8 cellular contexts compared by ENCODE assay signal in genomic region chr3:4492240-4493007, GRCh38. TPM values are rescaled to one million over a fixed set of nuclear protein-coding genes. Genes with fewer than 3 reads are reported as not detected.
DNase-seq lines count a peak whose midpoint lies in the region; ATAC-seq, FAIRE-seq and TF ChIP-seq lines count a peak whose summit lies in the region.

No MANE protein-coding gene starts in this region.

- no peak for TF ChIP-seq EP300 in A549 (IDR thresholded peaks at IDR 0.05)

- intact Hi-C loops in left colon (cut with DNase I, micrococcal nuclease): no loop called here

- peak; percentile 32 to 46 for DNase-seq in A549 (ENCODE audit: low read depth in 1 of 2, low spot score in 1 of 2)
- peak; percentile 82 for DNase-seq in NB4 (ENCODE audit: low read depth)
- DNase-seq in choroid plexus epithelial cell (ENCODE audit: low read depth): peak; percentile 74
- peak; percentile 57 to 70 for DNase-seq in left colon
- peak; percentile 58 for DNase-seq in stimulated activated CD4-positive, alpha-beta T cell treated with anti-CD3 and anti-CD28 coated beads, Interleukin-15, amount 100 ng/mL, for 24 hours
- no peak for DNase-seq in HPDE6-E6E7 (ENCODE audit: extremely low spot score)

- TF ChIP-seq CTCF in A549 (IDR thresholded peaks at IDR 0.05) (no peak), NB4 (IDR thresholded peaks at IDR 0.05; ENCODE audit: low read depth, low read length) (peak; percentile 18), choroid plexus epithelial cell (conservative IDR thresholded peaks at IDR 0.05; ENCODE audit: low read depth, low read length) (peak; percentile 9)

- peak overlapping the region; percentile 96 for H3K4me2 ChIP-seq in A549

- WGBS in A549 (ENCODE audit: missing lambda C conversion rate): 4% methylated on average over 40 of the region's 41 CpGs

- peaks cover 9% of the 10 kb centered on the region; the same call in 1 of the 3 replicates for H3K4me1 ChIP-seq in A549

- no peak for TF ChIP-seq RAD21 in A549 (conservative IDR thresholded peaks at IDR 0.05 in 1 of 2, IDR thresholded peaks at IDR 0.05 in 1 of 2)

- peak overlapping the region; percentile 73 to 90 for H3K27ac ChIP-seq in A549

- POLR2A ChIA-PET in A549 (lab: Yijun Ruan, JAX): interaction anchor here (0.6 to 3.2 kb wide), 26 partner anchors 9 to 533 kb away, joined by 3 to 52 read pairs (median 4); partner anchors contain the start of genes BHLHE40 and SUMF1

- ATAC-seq in A549 (peak; percentile 62 to 65), GM18867 (IDR thresholded peaks at IDR 0.05; ENCODE audit: unreplicated experiment) (peak; percentile 15), left colon (peak; percentile 58)
- ATAC-seq in activated CD4-positive, CD25-positive, alpha-beta regulatory T cell treated with anti-CD3 and anti-CD28 coated beads, Interleukin-2, amount 50 U/mL, for 24 hours: peak; percentile 11 to 22

- H3K4me3 ChIP-seq in A549 (peak overlapping the region; percentile 71), NB4 (ENCODE audit: low read depth, low read length) (peak overlapping the region; percentile 73), choroid plexus epithelial cell (ENCODE audit: low read depth, low read length) (peak overlapping the region; percentile 74)

- FAIRE-seq in A549 (lab: Jason Lieb, UNC): no peak

- CTCF ChIA-PET in A549 (lab: Yijun Ruan, JAX): interaction anchor here (0.8 to 2.6 kb wide), 6 partner anchors 10 to 141 kb away, joined by 3 to 14 read pairs (median 3); no protein-coding TSS in a partner anchor

- H3K9me3 ChIP-seq in A549: no peaks in the 10 kb centered on the region

- TF ChIP-seq POLR2A in A549 (IDR thresholded peaks at IDR 0.05; ENCODE audit: low read length) (no peak), NB4 (IDR thresholded peaks at IDR 0.05; ENCODE audit: extremely low read depth, insufficient read length) (no peak)

TF ChIP-seq in A549, 52 proteins besides CTCF, POLR2A, EP300 and RAD21:
- TF ChIP-seq CEBPB (IDR thresholded peaks at IDR 0.05) (no peak), EHF (CRISPR knock-in tag; IDR thresholded peaks at IDR 0.05) (no peak), EHMT2 (IDR thresholded peaks at IDR 0.05; ENCODE audit: low read depth) (no peak)

RNA-seq across cellular contexts. Expression of gene ITPR1, which starts 0.7 kb away (rescaled TPM):
- polyA plus RNA-seq in A549 (2011; rRNA removed): 9.6 and 10.7 TPM in 2 replicates
- polyA plus RNA-seq in A549 (2012; cell fraction: cytosol; rRNA removed): 1.7 and 1.8 TPM in 2 replicates
- polyA plus RNA-seq in A549 (2012; cell fraction: nucleus; rRNA removed): 2.6 and 4.8 TPM in 2 replicates
- 2.8 to 3.8 TPM (median 3.2 TPM) in 3 replicates for polyA plus RNA-seq in A549 (2017; fragmentation: RNase III; extraction: RNeasy Plus Mini Kit Qiagen cat#74134 plus additional on column Dnase treatment)
- polyA minus RNA-seq in A549 (2011; rRNA and poly(A)+ RNA removed): 23.0 and 26.8 TPM in 2 replicates
- 10 to 100 TPM in 1 of 2 donors, 1 to 10 TPM in 1; 8.9 to 21.2 TPM for total RNA-seq in left colon

RNA-seq across cellular contexts. Expression of gene SUMF1, which starts 25.4 kb away (rescaled TPM):
- polyA plus RNA-seq in A549 (2011; rRNA removed) (23.4 and 25.4 TPM in 2 replicates), A549 (2017; fragmentation: RNase III; extraction: RNeasy Plus Mini Kit Qiagen cat#74134 plus additional on column Dnase treatment) (19.2 to 20.9 TPM (median 20.9 TPM) in 3 replicates)
- 14.4 and 20.2 TPM in 2 replicates for polyA plus RNA-seq in A549 (2012; cell fraction: cytosol; rRNA removed)
- polyA plus RNA-seq in A549 (2012; cell fraction: nucleus; rRNA removed): 17.2 and 25.1 TPM in 2 replicates
- polyA minus RNA-seq in A549 (2011; rRNA and poly(A)+ RNA removed): 22.8 and 23.1 TPM in 2 replicates
- total RNA-seq in left colon: 10 to 100 TPM; 35.1 to 39.3 TPM
